1 cellular context compared by ENCODE assay signal in the genomic region with DNA sequence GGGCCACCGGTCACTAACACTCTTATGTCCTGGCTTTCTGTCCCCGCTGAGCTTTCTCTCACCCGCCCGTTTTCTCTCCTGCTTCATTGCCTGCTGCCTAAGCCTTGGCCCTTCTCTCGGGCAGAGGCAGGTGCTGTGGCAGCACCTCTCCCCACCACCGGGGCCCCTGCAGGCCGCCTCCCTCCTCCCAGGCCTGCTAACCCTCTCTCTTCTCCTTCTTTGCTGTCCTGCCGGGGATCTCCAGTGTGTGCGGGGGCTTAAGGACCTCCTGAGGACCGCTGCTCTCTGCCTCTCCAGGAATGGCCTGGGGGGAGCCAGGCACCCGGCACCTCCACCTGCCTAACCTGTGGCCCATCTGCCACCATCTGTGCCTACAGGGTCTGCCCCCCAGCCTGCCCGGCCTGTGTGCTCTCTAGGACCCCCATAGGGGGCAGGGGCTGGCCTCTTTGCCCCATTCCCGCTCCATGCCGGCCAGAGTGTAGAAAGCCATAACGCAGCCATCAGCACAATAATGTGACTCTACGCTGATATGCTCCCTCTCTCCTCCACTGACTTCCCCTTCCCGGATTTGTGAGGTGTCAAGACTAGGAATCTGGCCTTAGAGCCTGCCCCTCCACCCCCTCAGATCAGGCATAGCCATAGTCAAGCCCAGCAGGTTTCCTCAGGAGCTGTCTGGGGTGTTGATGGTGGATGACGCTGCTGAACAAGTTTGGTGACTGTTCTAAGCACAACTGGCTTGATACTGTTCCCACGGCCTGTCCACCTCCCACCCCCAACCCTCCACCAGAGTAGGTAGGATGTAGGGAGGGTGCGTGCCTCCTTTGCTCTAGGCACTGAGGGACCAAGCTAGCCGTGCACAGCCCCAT.
TF ChIP-seq lines count a peak whose summit lies in the region.

No MANE protein-coding gene starts in this region.

TF ChIP-seq in WTC11, 78 proteins besides CTCF, POLR2A, EP300 and RAD21 (continued from another document):
- TF ChIP-seq, protein P1, sequence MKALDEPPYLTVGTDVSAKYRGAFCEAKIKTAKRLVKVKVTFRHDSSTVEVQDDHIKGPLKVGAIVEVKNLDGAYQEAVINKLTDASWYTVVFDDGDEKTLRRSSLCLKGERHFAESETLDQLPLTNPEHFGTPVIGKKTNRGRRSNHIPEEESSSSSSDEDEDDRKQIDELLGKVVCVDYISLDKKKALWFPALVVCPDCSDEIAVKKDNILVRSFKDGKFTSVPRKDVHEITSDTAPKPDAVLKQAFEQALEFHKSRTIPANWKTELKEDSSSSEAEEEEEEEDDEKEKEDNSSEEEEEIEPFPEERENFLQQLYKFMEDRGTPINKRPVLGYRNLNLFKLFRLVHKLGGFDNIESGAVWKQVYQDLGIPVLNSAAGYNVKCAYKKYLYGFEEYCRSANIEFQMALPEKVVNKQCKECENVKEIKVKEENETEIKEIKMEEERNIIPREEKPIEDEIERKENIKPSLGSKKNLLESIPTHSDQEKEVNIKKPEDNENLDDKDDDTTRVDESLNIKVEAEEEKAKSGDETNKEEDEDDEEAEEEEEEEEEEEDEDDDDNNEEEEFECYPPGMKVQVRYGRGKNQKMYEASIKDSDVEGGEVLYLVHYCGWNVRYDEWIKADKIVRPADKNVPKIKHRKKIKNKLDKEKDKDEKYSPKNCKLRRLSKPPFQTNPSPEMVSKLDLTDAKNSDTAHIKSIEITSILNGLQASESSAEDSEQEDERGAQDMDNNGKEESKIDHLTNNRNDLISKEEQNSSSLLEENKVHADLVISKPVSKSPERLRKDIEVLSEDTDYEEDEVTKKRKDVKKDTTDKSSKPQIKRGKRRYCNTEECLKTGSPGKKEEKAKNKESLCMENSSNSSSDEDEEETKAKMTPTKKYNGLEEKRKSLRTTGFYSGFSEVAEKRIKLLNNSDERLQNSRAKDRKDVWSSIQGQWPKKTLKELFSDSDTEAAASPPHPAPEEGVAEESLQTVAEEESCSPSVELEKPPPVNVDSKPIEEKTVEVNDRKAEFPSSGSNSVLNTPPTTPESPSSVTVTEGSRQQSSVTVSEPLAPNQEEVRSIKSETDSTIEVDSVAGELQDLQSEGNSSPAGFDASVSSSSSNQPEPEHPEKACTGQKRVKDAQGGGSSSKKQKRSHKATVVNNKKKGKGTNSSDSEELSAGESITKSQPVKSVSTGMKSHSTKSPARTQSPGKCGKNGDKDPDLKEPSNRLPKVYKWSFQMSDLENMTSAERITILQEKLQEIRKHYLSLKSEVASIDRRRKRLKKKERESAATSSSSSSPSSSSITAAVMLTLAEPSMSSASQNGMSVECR (CRISPR knock-in tag; IDR thresholded peaks at IDR 0.05; ENCODE audit: borderline replicate concordance) = no peak
- TF ChIP-seq, protein P2, sequence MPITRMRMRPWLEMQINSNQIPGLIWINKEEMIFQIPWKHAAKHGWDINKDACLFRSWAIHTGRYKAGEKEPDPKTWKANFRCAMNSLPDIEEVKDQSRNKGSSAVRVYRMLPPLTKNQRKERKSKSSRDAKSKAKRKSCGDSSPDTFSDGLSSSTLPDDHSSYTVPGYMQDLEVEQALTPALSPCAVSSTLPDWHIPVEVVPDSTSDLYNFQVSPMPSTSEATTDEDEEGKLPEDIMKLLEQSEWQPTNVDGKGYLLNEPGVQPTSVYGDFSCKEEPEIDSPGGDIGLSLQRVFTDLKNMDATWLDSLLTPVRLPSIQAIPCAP (CRISPR knock-in tag; IDR thresholded peaks at IDR 0.05) = no peak
- TF ChIP-seq NR1H2 (CRISPR knock-in tag; IDR thresholded peaks at IDR 0.05) = no peak
- no peak for TF ChIP-seq ZNF138 (CRISPR knock-in tag; conservative IDR thresholded peaks at IDR 0.05)
- TF ChIP-seq, protein P3, sequence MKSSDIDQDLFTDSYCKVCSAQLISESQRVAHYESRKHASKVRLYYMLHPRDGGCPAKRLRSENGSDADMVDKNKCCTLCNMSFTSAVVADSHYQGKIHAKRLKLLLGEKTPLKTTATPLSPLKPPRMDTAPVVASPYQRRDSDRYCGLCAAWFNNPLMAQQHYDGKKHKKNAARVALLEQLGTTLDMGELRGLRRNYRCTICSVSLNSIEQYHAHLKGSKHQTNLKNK (CRISPR knock-in tag; IDR thresholded peaks at IDR 0.05) = no peak
- TF ChIP-seq, protein P4, sequence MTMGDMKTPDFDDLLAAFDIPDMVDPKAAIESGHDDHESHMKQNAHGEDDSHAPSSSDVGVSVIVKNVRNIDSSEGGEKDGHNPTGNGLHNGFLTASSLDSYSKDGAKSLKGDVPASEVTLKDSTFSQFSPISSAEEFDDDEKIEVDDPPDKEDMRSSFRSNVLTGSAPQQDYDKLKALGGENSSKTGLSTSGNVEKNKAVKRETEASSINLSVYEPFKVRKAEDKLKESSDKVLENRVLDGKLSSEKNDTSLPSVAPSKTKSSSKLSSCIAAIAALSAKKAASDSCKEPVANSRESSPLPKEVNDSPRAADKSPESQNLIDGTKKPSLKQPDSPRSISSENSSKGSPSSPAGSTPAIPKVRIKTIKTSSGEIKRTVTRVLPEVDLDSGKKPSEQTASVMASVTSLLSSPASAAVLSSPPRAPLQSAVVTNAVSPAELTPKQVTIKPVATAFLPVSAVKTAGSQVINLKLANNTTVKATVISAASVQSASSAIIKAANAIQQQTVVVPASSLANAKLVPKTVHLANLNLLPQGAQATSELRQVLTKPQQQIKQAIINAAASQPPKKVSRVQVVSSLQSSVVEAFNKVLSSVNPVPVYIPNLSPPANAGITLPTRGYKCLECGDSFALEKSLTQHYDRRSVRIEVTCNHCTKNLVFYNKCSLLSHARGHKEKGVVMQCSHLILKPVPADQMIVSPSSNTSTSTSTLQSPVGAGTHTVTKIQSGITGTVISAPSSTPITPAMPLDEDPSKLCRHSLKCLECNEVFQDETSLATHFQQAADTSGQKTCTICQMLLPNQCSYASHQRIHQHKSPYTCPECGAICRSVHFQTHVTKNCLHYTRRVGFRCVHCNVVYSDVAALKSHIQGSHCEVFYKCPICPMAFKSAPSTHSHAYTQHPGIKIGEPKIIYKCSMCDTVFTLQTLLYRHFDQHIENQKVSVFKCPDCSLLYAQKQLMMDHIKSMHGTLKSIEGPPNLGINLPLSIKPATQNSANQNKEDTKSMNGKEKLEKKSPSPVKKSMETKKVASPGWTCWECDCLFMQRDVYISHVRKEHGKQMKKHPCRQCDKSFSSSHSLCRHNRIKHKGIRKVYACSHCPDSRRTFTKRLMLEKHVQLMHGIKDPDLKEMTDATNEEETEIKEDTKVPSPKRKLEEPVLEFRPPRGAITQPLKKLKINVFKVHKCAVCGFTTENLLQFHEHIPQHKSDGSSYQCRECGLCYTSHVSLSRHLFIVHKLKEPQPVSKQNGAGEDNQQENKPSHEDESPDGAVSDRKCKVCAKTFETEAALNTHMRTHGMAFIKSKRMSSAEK (CRISPR knock-in tag; IDR thresholded peaks at IDR 0.05; ENCODE audit: borderline replicate concordance) = no peak
- no peak for TF ChIP-seq TCF7 (CRISPR knock-in tag; IDR thresholded peaks at IDR 0.05; ENCODE audit: low read depth)
- TF ChIP-seq, protein P5, sequence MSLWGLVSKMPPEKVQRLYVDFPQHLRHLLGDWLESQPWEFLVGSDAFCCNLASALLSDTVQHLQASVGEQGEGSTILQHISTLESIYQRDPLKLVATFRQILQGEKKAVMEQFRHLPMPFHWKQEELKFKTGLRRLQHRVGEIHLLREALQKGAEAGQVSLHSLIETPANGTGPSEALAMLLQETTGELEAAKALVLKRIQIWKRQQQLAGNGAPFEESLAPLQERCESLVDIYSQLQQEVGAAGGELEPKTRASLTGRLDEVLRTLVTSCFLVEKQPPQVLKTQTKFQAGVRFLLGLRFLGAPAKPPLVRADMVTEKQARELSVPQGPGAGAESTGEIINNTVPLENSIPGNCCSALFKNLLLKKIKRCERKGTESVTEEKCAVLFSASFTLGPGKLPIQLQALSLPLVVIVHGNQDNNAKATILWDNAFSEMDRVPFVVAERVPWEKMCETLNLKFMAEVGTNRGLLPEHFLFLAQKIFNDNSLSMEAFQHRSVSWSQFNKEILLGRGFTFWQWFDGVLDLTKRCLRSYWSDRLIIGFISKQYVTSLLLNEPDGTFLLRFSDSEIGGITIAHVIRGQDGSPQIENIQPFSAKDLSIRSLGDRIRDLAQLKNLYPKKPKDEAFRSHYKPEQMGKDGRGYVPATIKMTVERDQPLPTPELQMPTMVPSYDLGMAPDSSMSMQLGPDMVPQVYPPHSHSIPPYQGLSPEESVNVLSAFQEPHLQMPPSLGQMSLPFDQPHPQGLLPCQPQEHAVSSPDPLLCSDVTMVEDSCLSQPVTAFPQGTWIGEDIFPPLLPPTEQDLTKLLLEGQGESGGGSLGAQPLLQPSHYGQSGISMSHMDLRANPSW (CRISPR knock-in tag; conservative IDR thresholded peaks at IDR 0.05; ENCODE audit: low read depth) = no peak
- TF ChIP-seq PRRX2 (CRISPR knock-in tag; IDR thresholded peaks at IDR 0.05) = no peak
- TF ChIP-seq EMX1 (CRISPR knock-in tag; IDR thresholded peaks at IDR 0.05) = no peak
